ENCODE assay signal across 2 cellular contexts in the genomic region with DNA sequence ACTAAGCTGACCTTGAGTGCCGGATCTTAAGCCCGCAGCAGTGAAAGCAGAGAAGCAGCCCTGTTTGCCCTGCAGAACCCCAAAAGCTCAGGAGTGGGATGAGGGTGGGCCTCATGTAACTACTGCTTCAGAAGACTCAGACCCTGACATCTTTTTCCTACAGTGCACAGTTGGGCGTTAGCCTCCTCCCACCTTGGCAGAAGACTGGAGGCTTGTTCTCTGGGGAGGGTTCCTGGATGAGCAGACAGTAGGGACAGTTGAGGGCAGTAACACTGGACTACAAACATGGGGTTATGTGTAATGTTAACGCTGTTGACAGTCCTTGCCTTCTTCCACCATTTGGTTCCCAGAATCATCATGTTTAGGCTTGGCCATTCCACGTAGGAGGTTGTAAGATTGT.
TF ChIP-seq lines count a peak whose summit lies in the region.

No MANE protein-coding gene starts in this region.

TF ChIP-seq in liver, 16 proteins besides CTCF, POLR2A, EP300 and RAD21:
- TF ChIP-seq TAF1 (conservative IDR thresholded peaks at IDR 0.05): no peak
- TF ChIP-seq, protein P1, sequence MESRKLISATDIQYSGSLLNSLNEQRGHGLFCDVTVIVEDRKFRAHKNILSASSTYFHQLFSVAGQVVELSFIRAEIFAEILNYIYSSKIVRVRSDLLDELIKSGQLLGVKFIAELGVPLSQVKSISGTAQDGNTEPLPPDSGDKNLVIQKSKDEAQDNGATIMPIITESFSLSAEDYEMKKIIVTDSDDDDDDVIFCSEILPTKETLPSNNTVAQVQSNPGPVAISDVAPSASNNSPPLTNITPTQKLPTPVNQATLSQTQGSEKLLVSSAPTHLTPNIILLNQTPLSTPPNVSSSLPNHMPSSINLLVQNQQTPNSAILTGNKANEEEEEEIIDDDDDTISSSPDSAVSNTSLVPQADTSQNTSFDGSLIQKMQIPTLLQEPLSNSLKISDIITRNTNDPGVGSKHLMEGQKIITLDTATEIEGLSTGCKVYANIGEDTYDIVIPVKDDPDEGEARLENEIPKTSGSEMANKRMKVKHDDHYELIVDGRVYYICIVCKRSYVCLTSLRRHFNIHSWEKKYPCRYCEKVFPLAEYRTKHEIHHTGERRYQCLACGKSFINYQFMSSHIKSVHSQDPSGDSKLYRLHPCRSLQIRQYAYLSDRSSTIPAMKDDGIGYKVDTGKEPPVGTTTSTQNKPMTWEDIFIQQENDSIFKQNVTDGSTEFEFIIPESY (IDR thresholded peaks at IDR 0.05): no peak
- peak; percentile 19 to 20 for TF ChIP-seq RXRA (IDR thresholded peaks at IDR 0.05)
- TF ChIP-seq HNF4A (conservative IDR thresholded peaks at IDR 0.05): peak; percentile 14 to 23

TF ChIP-seq in HepG2, 621 proteins besides CTCF, POLR2A, EP300 and RAD21:
- TF ChIP-seq, protein P2, sequence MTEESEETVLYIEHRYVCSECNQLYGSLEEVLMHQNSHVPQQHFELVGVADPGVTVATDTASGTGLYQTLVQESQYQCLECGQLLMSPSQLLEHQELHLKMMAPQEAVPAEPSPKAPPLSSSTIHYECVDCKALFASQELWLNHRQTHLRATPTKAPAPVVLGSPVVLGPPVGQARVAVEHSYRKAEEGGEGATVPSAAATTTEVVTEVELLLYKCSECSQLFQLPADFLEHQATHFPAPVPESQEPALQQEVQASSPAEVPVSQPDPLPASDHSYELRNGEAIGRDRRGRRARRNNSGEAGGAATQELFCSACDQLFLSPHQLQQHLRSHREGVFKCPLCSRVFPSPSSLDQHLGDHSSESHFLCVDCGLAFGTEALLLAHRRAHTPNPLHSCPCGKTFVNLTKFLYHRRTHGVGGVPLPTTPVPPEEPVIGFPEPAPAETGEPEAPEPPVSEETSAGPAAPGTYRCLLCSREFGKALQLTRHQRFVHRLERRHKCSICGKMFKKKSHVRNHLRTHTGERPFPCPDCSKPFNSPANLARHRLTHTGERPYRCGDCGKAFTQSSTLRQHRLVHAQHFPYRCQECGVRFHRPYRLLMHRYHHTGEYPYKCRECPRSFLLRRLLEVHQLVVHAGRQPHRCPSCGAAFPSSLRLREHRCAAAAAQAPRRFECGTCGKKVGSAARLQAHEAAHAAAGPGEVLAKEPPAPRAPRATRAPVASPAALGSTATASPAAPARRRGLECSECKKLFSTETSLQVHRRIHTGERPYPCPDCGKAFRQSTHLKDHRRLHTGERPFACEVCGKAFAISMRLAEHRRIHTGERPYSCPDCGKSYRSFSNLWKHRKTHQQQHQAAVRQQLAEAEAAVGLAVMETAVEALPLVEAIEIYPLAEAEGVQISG (CRISPR knock-in tag; IDR thresholded peaks at IDR 0.05): no peak
- no peak for TF ChIP-seq NONO (IDR thresholded peaks at IDR 0.05)
- TF ChIP-seq NONO (CRISPR knock-in tag; conservative IDR thresholded peaks at IDR 0.05): no peak
- no peak for TF ChIP-seq BCL6 (CRISPR knock-in tag; IDR thresholded peaks at IDR 0.05)
- no peak for TF ChIP-seq ZNF30 (CRISPR knock-in tag; IDR thresholded peaks at IDR 0.05)
- no peak for TF ChIP-seq NFKB2 (CRISPR knock-in tag; IDR thresholded peaks at IDR 0.05; ENCODE audit: borderline replicate concordance)
- no peak for TF ChIP-seq MTA1 (CRISPR knock-in tag; IDR thresholded peaks at IDR 0.05; ENCODE audit: borderline replicate concordance)
- TF ChIP-seq RNF2 (conservative IDR thresholded peaks at IDR 0.05; ENCODE audit: low read depth): no peak
- TF ChIP-seq ZNF251 (CRISPR knock-in tag; IDR thresholded peaks at IDR 0.05): no peak
- no peak for TF ChIP-seq ZNF264 (CRISPR knock-in tag; IDR thresholded peaks at IDR 0.05)
- no peak for TF ChIP-seq XRCC5 (optimal IDR thresholded peaks at IDR 0.05; ENCODE audit: low read length)
- TF ChIP-seq NRL (CRISPR knock-in tag; IDR thresholded peaks at IDR 0.05; ENCODE audit: borderline replicate concordance): no peak
- TF ChIP-seq ZNF790 (CRISPR knock-in tag; IDR thresholded peaks at IDR 0.05; ENCODE audit: borderline replicate concordance): no peak
- no peak for TF ChIP-seq ZFP37 (CRISPR knock-in tag; IDR thresholded peaks at IDR 0.05; ENCODE audit: borderline replicate concordance)
- no peak for TF ChIP-seq ZFP1 (CRISPR knock-in tag; IDR thresholded peaks at IDR 0.05)
- TF ChIP-seq, protein P3, sequence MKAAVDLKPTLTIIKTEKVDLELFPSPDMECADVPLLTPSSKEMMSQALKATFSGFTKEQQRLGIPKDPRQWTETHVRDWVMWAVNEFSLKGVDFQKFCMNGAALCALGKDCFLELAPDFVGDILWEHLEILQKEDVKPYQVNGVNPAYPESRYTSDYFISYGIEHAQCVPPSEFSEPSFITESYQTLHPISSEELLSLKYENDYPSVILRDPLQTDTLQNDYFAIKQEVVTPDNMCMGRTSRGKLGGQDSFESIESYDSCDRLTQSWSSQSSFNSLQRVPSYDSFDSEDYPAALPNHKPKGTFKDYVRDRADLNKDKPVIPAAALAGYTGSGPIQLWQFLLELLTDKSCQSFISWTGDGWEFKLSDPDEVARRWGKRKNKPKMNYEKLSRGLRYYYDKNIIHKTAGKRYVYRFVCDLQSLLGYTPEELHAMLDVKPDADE (CRISPR knock-in tag; IDR thresholded peaks at IDR 0.05): no peak
- TF ChIP-seq ZNF230 (CRISPR knock-in tag; IDR thresholded peaks at IDR 0.05): no peak
- no peak for TF ChIP-seq ZSCAN9 (CRISPR knock-in tag; IDR thresholded peaks at IDR 0.05; ENCODE audit: borderline replicate concordance)
- no peak for TF ChIP-seq POGZ (CRISPR knock-in tag; IDR thresholded peaks at IDR 0.05)
- TF ChIP-seq, protein P4, sequence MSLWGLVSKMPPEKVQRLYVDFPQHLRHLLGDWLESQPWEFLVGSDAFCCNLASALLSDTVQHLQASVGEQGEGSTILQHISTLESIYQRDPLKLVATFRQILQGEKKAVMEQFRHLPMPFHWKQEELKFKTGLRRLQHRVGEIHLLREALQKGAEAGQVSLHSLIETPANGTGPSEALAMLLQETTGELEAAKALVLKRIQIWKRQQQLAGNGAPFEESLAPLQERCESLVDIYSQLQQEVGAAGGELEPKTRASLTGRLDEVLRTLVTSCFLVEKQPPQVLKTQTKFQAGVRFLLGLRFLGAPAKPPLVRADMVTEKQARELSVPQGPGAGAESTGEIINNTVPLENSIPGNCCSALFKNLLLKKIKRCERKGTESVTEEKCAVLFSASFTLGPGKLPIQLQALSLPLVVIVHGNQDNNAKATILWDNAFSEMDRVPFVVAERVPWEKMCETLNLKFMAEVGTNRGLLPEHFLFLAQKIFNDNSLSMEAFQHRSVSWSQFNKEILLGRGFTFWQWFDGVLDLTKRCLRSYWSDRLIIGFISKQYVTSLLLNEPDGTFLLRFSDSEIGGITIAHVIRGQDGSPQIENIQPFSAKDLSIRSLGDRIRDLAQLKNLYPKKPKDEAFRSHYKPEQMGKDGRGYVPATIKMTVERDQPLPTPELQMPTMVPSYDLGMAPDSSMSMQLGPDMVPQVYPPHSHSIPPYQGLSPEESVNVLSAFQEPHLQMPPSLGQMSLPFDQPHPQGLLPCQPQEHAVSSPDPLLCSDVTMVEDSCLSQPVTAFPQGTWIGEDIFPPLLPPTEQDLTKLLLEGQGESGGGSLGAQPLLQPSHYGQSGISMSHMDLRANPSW (CRISPR knock-in tag; IDR thresholded peaks at IDR 0.05; ENCODE audit: borderline replicate concordance): no peak
- TF ChIP-seq TMF1 (CRISPR knock-in tag; IDR thresholded peaks at IDR 0.05; ENCODE audit: low read depth): no peak
